ENCODE assay signal across 8 cellular contexts in genomic region chr12:100199347-100200136, GRCh38. TPM values are rescaled to one million over a fixed set of nuclear protein-coding genes. Genes with fewer than 3 reads are reported as not detected.
DNase-seq lines count a peak whose midpoint lies in the region; ATAC-seq and TF ChIP-seq lines count a peak whose summit lies in the region.

No MANE protein-coding gene starts in this region.

- H3K27me3 ChIP-seq in breast epithelium = no peaks in the 10 kb centered on the region

- intact Hi-C loops in breast epithelium (cut with DNase I; ENCODE audit: low total_unique reads) = no loop called here

- ATAC-seq in GM18502 (IDR thresholded peaks at IDR 0.05; ENCODE audit: poor library complexity, unreplicated experiment) (peak; percentile 65), HG02678 (IDR thresholded peaks at IDR 0.05; ENCODE audit: unreplicated experiment) (peak; percentile 80)

- no peaks in the 10 kb centered on the region for H3K4me1 ChIP-seq in breast epithelium

- DNase-seq in NCI-H1092 treated with DMSO at 0.1 percent for 48 hours (lab: John Stamatoyannopoulos, UW) = peak; percentile 54
- peak; percentile 45 for DNase-seq in UCSD-AML1 (lab: John Stamatoyannopoulos, UW; ENCODE audit: unreplicated experiment)
- peak; percentile 41 to 80 for DNase-seq in breast epithelium (ENCODE audit: low spot score in 2 of 2)
- DNase-seq in kidney tubule cell (ENCODE audit: low spot score) = peak; percentile 84
- DNase-seq in stimulated activated CD4-positive, alpha-beta T cell treated with anti-CD3 and anti-CD28 coated beads, Interleukin-2, amount 100 ng/mL, for 24 hours = peak; percentile 77 to 83
- no peak for DNase-seq in GOT3 (lab: John Stamatoyannopoulos, UW)

- peak overlapping the region; percentile 86 to 88 for H3K27ac ChIP-seq in breast epithelium

- H3K9me3 ChIP-seq in breast epithelium = no peaks in the 10 kb centered on the region

- TF ChIP-seq POLR2A in breast epithelium (IDR thresholded peaks at IDR 0.05) = no peak

- H3K4me3 ChIP-seq in breast epithelium = peak overlapping the region; percentile 67 to 89 (median 75)

- no peaks in the 10 kb centered on the region for H3K36me3 ChIP-seq in breast epithelium

- no peak for TF ChIP-seq CTCF in breast epithelium (IDR thresholded peaks at IDR 0.05)

RNA-seq across cellular contexts. Expression of gene ACTR6, which starts 1.1 kb away (rescaled TPM):
- total RNA-seq in breast epithelium = 10 to 100 TPM; 11.2 to 33.5 (median 21.0) TPM

RNA-seq across cellular contexts. Expression of gene BLTP3B, which starts 56.9 kb away (rescaled TPM):
- total RNA-seq in breast epithelium = 10 to 100 TPM; 29.2 to 42.4 (median 40.8) TPM
